In the genomic region with DNA sequence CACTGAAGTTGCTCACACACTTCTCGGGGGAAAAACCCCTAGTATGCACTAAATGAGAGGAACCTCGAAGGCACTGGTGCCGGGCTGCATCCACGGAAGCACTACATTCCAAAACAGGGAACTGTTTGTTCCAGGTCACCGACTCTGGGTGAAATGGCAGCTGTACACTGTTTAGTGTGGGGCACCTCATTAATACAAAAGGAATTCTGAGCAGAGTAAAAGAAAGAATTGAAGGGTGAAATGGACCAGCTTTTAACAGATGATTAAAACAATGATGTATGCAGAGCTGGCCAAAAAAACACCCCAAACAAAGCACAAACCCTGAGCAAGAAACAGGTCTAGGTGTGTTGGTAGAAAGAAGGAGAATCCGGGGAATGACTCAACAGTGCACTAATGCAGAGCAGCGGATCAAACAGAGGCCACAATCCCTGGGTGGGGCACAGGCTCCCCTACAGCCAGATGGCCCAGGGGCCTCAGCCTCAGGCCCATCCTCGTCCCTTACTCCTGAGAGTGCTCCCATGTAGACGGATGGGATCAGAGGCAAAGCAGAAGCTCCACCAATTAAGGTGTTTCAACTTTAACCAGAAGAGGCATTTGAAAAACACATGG, we compare ENCODE assay signal across 19 cellular contexts.
"Had no signal": no experiment of that assay in that cellular context is flagged by ENCODE, and none has a peak within 500 bp of the region (broad histone marks: within the 10 kb centered on the region; RNA-seq: fewer than 3 reads in every experiment).

No MANE protein-coding gene starts in this region.

- H3K36me3 Mint-ChIP-seq: activated naive CD8-positive, alpha-beta T cell treated with anti-CD3 and anti-CD28 coated beads for 36 hours had no signal

- H3K4me3 Mint-ChIP-seq: activated CD4-positive, alpha-beta T cell treated with anti-CD3 and anti-CD28 coated beads, Interleukin-2, amount 10 ng/mL, durations not matched to agents 24 days and 14 days; activated CD8-positive, alpha-beta T cell treated with anti-CD3 and anti-CD28 coated beads for 36 hours; activated naive CD8-positive, alpha-beta T cell treated with anti-CD3 and anti-CD28 coated beads for 36 hours; activated T-helper 17 cell treated with anti-CD3 and anti-CD28 coated beads, Interleukin-2, amount 50 U/mL, for 72 hours; naive thymus-derived CD4-positive, alpha-beta T cell; T-cell had no signal

- H3K27ac Mint-ChIP-seq: activated CD4-positive, alpha-beta T cell treated with anti-CD3 and anti-CD28 coated beads, Interleukin-2, amount 10 ng/mL, durations not matched to agents 24 days and 14 days; activated CD8-positive, alpha-beta T cell treated with anti-CD3 and anti-CD28 coated beads for 36 hours; activated naive CD8-positive, alpha-beta T cell treated with anti-CD3 and anti-CD28 coated beads for 36 hours; activated T-helper 17 cell treated with anti-CD3 and anti-CD28 coated beads, Interleukin-2, amount 50 U/mL, for 72 hours; T-cell had no signal

- H3K9me3 Mint-ChIP-seq: activated T-helper 17 cell treated with anti-CD3 and anti-CD28 coated beads, Interleukin-2, amount 50 U/mL, for 72 hours; T-cell had no signal

- DNase-seq: activated CD4-positive, alpha-beta T cell treated with anti-CD3 and anti-CD28 coated beads, Interleukin-2, amount 10 ng/mL, durations not matched to agents 24 days and 14 days; activated CD8-positive, alpha-beta T cell treated with anti-CD3 and anti-CD28 coated beads for 36 hours; activated naive CD4-positive, alpha-beta T cell; activated naive CD8-positive, alpha-beta T cell treated with anti-CD3 and anti-CD28 coated beads for 36 hours; activated T-cell treated with anti-CD3 and anti-CD28 coated beads, Interleukin-2, amount 50 U/mL, for 1 hour; amniotic stem cell; erythroblast; heart left ventricle; mesendoderm; naive thymus-derived CD4-positive, alpha-beta T cell; stimulated activated CD4-positive, alpha-beta T cell treated with anti-CD3 and anti-CD28 coated beads, Interleukin-12 subunit alpha, Interleukin-12 subunit beta, amount 100 ng/mL, for 4 hours; stimulated activated naive CD8-positive, alpha-beta T cell treated with anti-CD3 and anti-CD28 coated beads, Interleukin-15, Interleukin-2, amounts not matched to agents 100 U/mL and 50 U/mL, for 24 hours; substantia nigra; T-cell; T-helper 9 cell; transverse colon had no signal

- ATAC-seq: activated CD8-positive, alpha-beta T cell treated with anti-CD3 and anti-CD28 coated beads for 36 hours; activated T-helper 17 cell treated with anti-CD3 and anti-CD28 coated beads, Interleukin-2, amount 50 U/mL, for 72 hours; gastroesophageal sphincter; heart left ventricle; naive thymus-derived CD4-positive, alpha-beta T cell; stimulated activated naive CD8-positive, alpha-beta T cell treated with anti-CD3 and anti-CD28 coated beads, Interleukin-15, Interleukin-2, amounts not matched to agents 100 U/mL and 50 U/mL, for 24 hours; T-cell had no signal

- H3K27me3 Mint-ChIP-seq: activated CD4-positive, alpha-beta T cell treated with anti-CD3 and anti-CD28 coated beads, Interleukin-2, amount 10 ng/mL, durations not matched to agents 24 days and 14 days; activated CD8-positive, alpha-beta T cell treated with anti-CD3 and anti-CD28 coated beads for 36 hours; activated naive CD8-positive, alpha-beta T cell treated with anti-CD3 and anti-CD28 coated beads for 36 hours; naive thymus-derived CD4-positive, alpha-beta T cell; T-cell had no signal

- H3K4me1 Mint-ChIP-seq: activated naive CD8-positive, alpha-beta T cell treated with anti-CD3 and anti-CD28 coated beads for 36 hours; activated T-helper 17 cell treated with anti-CD3 and anti-CD28 coated beads, Interleukin-2, amount 50 U/mL, for 72 hours; T-cell had no signal

- H3K4me3 ChIP-seq: gastroesophageal sphincter, heart left ventricle, transverse colon, vagina had no signal
